Comparison of ENCODE assay signal across 8 cellular contexts in genomic region chr4:124711469-124712416, GRCh38. TPM values are rescaled to one million over a fixed set of nuclear protein-coding genes. Genes with fewer than 3 reads are reported as not detected.
DNase-seq lines count a peak whose midpoint lies in the region; ATAC-seq lines count a peak whose summit lies in the region.

No MANE protein-coding gene starts in this region.

- peak overlapping the region; percentile 71 to 72 for H3K9ac ChIP-seq in duodenal mucosa (ENCODE audit: low read depth in 1 of 2, low read length in 2 of 2)

- peaks cover 9 to 20% of the 10 kb centered on the region in 2 donors for H3K4me1 ChIP-seq in duodenal mucosa (ENCODE audit: control insufficient read depth in 1 of 2, insufficient read depth in 2 of 2, low read length in 2 of 2)

- peak; percentile 79 for DNase-seq in A172 (ENCODE audit: low spot score)
- DNase-seq in GM04504 (ENCODE audit: low read depth) = peak; percentile 39
- peak; percentile 58 for DNase-seq in HCEC 1CT
- DNase-seq in LoVo (ENCODE audit: low spot score) = peak; percentile 68
- peak; percentile 69 for DNase-seq in SK-MEL-5 (ENCODE audit: low read depth, low spot score)
- peak; percentile 65 for DNase-seq in left lobe of liver (ENCODE audit: low spot score)
- peak; percentile 0 for DNase-seq in stimulated activated naive CD4-positive, alpha-beta T cell treated with Interleukin-2 at 50 U/mL for 16 hours (lab: John Stamatoyannopoulos, UW)

- in situ Hi-C loops in SK-MEL-5 (cut with HindIII; ENCODE audit: low pct_unique_long_range_greater_than_20kb, low sequenced_read_pairs) = no loop called here

- no peaks in the 10 kb centered on the region for H3K36me3 ChIP-seq in duodenal mucosa (ENCODE audit: control insufficient read depth in 1 of 2, insufficient read depth in 2 of 2, low read length in 2 of 2)

- peak overlapping the region; percentile 82 for H3K4me3 ChIP-seq in duodenal mucosa (ENCODE audit: low read depth in 1 of 2, low read length in 2 of 2)

- H3K27ac ChIP-seq in duodenal mucosa (ENCODE audit: low read depth, low read length) = peak overlapping the region; percentile 84

- ATAC-seq in left lobe of liver = peak; percentile 70

- no peaks in the 10 kb centered on the region for H3K27me3 ChIP-seq in duodenal mucosa (ENCODE audit: control insufficient read depth in 1 of 2, insufficient read depth in 2 of 2, low read length in 2 of 2)

- no peaks in the 10 kb centered on the region for H3K9me3 ChIP-seq in duodenal mucosa (ENCODE audit: control insufficient read depth in 1 of 2, low read length in 2 of 2)

RNA-seq across cellular contexts. Expression of gene ANKRD50, which starts 0.8 kb away (rescaled TPM):
- 28.5 and 33.0 TPM in 2 replicates for total RNA-seq in A172 (2014; rRNA removed; shearing (Covaris generic))
- 11.5 and 13.0 TPM in 2 replicates for total RNA-seq in SK-MEL-5 (2014; rRNA removed; shearing (Covaris generic))
- 7.2 and 11.0 TPM in 2 replicates for polyA plus RNA-seq in SK-MEL-5 (2015; cell fraction: cytosol; rRNA removed)
- 11.6 and 12.4 TPM in 2 replicates for polyA plus RNA-seq in SK-MEL-5 (2015; cell fraction: nucleus; rRNA removed)
- total RNA-seq in left lobe of liver = 4.7 TPM

Comparison
In these comparisons a context has a peak if more than half of its experiments do, and no peak if none do; other contexts are left out.
1. Peak in every context shown above with its lines: DNase-seq, ATAC-seq, H3K4me3 ChIP-seq and H3K27ac ChIP-seq.
2. DNase-seq: peak in every context shown above with its lines; median percentile 79 in A172; 69 in SK-MEL-5; 68 in LoVo; 65 in left lobe of liver; 58 in HCEC 1CT; 39 in GM04504; 0 in stimulated activated naive CD4-positive, alpha-beta T cell treated with Interleukin-2 at 50 U/mL for 16 hours.